ENCODE assay signal across 21 cellular contexts in genomic region chr3:133820889-133821675, GRCh38. TPM values are rescaled to one million over a fixed set of nuclear protein-coding genes. Genes with fewer than 3 reads are reported as not detected.
DNase-seq lines count a peak whose midpoint lies in the region; ATAC-seq and TF ChIP-seq lines count a peak whose summit lies in the region.
"Had no signal": no experiment of that assay in that cellular context is flagged by ENCODE, and none has a peak within 500 bp of the region (broad histone marks: within the 10 kb centered on the region; RNA-seq: fewer than 3 reads in every experiment).

No MANE protein-coding gene starts in this region.

- H3K27me3 ChIP-seq in CD4-positive, alpha-beta memory T cell (ENCODE audit: insufficient read depth, low read length), result no peaks in the 10 kb centered on the region
- H3K27me3 ChIP-seq in H9 (ENCODE audit: insufficient read depth, low read length) (no peaks in the 10 kb centered on the region), endodermal cell (ENCODE audit: control insufficient read depth, insufficient read depth, low read length, poor library complexity, severe bottlenecking) (no peaks in the 10 kb centered on the region), trophoblast cell (ENCODE audit: insufficient read depth, low read length) (no peaks in the 10 kb centered on the region)
- H3K27me3 ChIP-seq: heart right ventricle, spleen had no signal

- no peak overlapping the region for H2BK15ac ChIP-seq in H9 (ENCODE audit: low read depth, low read length)

- H3K9ac ChIP-seq in H9 (ENCODE audit: extremely low read depth, insufficient read length, low read length) (no peak overlapping the region), endodermal cell (ENCODE audit: extremely low read depth, low read length, poor library complexity, severe bottlenecking) (no peak overlapping the region), trophoblast cell (ENCODE audit: low read length) (peak overlapping the region; percentile 8)

- no peak overlapping the region for H2BK5ac ChIP-seq in H9 (ENCODE audit: insufficient read length, low read length)
- no peak overlapping the region for H2BK5ac ChIP-seq in trophoblast cell (ENCODE audit: low read depth, low read length, poor library complexity)

- no peak overlapping the region for H3K56ac ChIP-seq in H9 (ENCODE audit: insufficient read length, low read depth, low read length)

- peaks cover 57% of the 10 kb centered on the region for H3K36me3 ChIP-seq in CD4-positive, alpha-beta memory T cell (ENCODE audit: insufficient read depth, low read length)
- H3K36me3 ChIP-seq in endodermal cell (ENCODE audit: control insufficient read depth, insufficient read depth, low read length) (peaks cover 52% of the 10 kb centered on the region), trophoblast cell (ENCODE audit: control insufficient read depth in 1 of 2, insufficient read depth in 2 of 2, low read length in 2 of 2) (peaks cover 17 to 38% of the 10 kb centered on the region in 2 experiments)

- no peak overlapping the region for H3K27ac ChIP-seq in CD4-positive, alpha-beta memory T cell (ENCODE audit: low read depth, low read length)
- H3K27ac ChIP-seq in H9 (ENCODE audit: insufficient read length, low read depth, low read length) (no peak overlapping the region), endodermal cell (ENCODE audit: low read depth, low read length) (peak overlapping the region; percentile 58), trophoblast cell (ENCODE audit: low read depth, low read length) (no peak overlapping the region)
- H3K27ac ChIP-seq: spleen, thoracic aorta had no signal

- no peaks in the 10 kb centered on the region for H3K79me2 ChIP-seq in H9 (ENCODE audit: insufficient read depth, low read length)
- H3K79me2 ChIP-seq in trophoblast cell (ENCODE audit: control insufficient read depth, insufficient read depth, low read length, poor library complexity), result no peaks in the 10 kb centered on the region

- peaks cover 64 to 88% of the 10 kb centered on the region in 2 donors for H3K36me3 Mint-ChIP-seq in CD4-positive, alpha-beta memory T cell
- H3K36me3 Mint-ChIP-seq in H9 (ENCODE audit: insufficient read depth in 1 of 3, low read depth in 3 of 3) (peaks cover 34 to 73% (median 47%) of the 10 kb centered on the region in 3 experiments), endodermal cell (ENCODE audit: low read depth) (peaks cover 44% of the 10 kb centered on the region)

- H4K20me1 ChIP-seq in H9 (ENCODE audit: control insufficient read depth, insufficient read depth, insufficient read length), result no peaks in the 10 kb centered on the region

- H2AK5ac ChIP-seq in H9 (ENCODE audit: insufficient read length, low read length), result no peak overlapping the region
- H2AK5ac ChIP-seq in trophoblast cell (ENCODE audit: low read length), result no peak overlapping the region

- H3K9me3 Mint-ChIP-seq in CD4-positive, alpha-beta memory T cell, result no peaks in the 10 kb centered on the region
- H3K9me3 Mint-ChIP-seq in H9, result no peaks in the 10 kb centered on the region
- H3K9me3 Mint-ChIP-seq in endodermal cell, result no peaks in the 10 kb centered on the region
- H3K9me3 Mint-ChIP-seq: activated naive CD4-positive, alpha-beta T cell treated with anti-CD3 and anti-CD28 coated beads for 36 hours; CD8-positive, alpha-beta T cell; naive B cell had no signal

- H3K4me2 ChIP-seq in H9 (ENCODE audit: insufficient read depth, insufficient read length, low read length) (no peak overlapping the region), trophoblast cell (ENCODE audit: low read length) (no peak overlapping the region)

- no peak overlapping the region for H3K23ac ChIP-seq in H9 (ENCODE audit: insufficient read length, low read depth, low read length)
- H3K23ac ChIP-seq in trophoblast cell (ENCODE audit: low read length), result no peak overlapping the region

- no CpG with 5 or more reads among the region's 3 CpGs for WGBS in H9 (ENCODE audit: extremely low coverage, insufficient read length, low lambda C conversion rate)
- WGBS in endodermal cell (ENCODE audit: insufficient coverage in 1 of 2, insufficient read length in 1 of 2), 2 experiments, result 89 to 100% methylated on average over 3 of the region's 3 CpGs
- WGBS in trophoblast cell (ENCODE audit: extremely low coverage, insufficient coverage, insufficient read length), result no CpG with 5 or more reads among the region's 3 CpGs

- CTCF ChIA-PET in CD4-positive, alpha-beta memory T cell (lab: Charles Lee; ENCODE audit: partially characterized antibody), result interaction anchor here (1.3 to 1.4 kb wide), 2 partner anchors 102 to 652 kb away, joined by 3 read pairs; no protein-coding TSS in a partner anchor

- H3K4me1 Mint-ChIP-seq in CD4-positive, alpha-beta memory T cell, result peaks cover 0 to 4% (median 2%) of the 10 kb centered on the region in 4 donors
- H3K4me1 Mint-ChIP-seq in H9, result peaks cover 19 to 22% of the 10 kb centered on the region in 2 experiments
- no peaks in the 10 kb centered on the region for H3K4me1 Mint-ChIP-seq in endodermal cell

- no peak overlapping the region for H3K4me3 Mint-ChIP-seq in CD4-positive, alpha-beta memory T cell
- H3K4me3 Mint-ChIP-seq in H9 (0 out of 5 replicates have a peak overlapping the region, but pooled peaks of 1 of the 2 experiments have one; percentile 3), endodermal cell (no peak overlapping the region)
- H3K4me3 Mint-ChIP-seq: activated naive CD4-positive, alpha-beta T cell treated with anti-CD3 and anti-CD28 coated beads for 36 hours; CD8-positive, alpha-beta T cell; naive B cell had no signal

- H2BK120ac ChIP-seq in H9 (ENCODE audit: low read depth, low read length, poor library complexity, severe bottlenecking) (no peak overlapping the region), trophoblast cell (ENCODE audit: insufficient read depth, low read length, poor library complexity) (no peak overlapping the region)

- H3K27ac Mint-ChIP-seq in CD4-positive, alpha-beta memory T cell, result peak overlapping the region in 4 of 7 donors; percentile 5 to 85 (median 28)
- H3K27ac Mint-ChIP-seq in H9, result peak overlapping the region; percentile 21 to 89 (median 83); a peak in 4 of 7 replicates
- H3K27ac Mint-ChIP-seq in endodermal cell, result peak overlapping the region; percentile 12
- H3K27ac Mint-ChIP-seq: activated naive CD4-positive, alpha-beta T cell treated with anti-CD3 and anti-CD28 coated beads for 36 hours; CD8-positive, alpha-beta T cell had no signal

- POLR2A ChIA-PET in CD4-positive, alpha-beta memory T cell (lab: Charles Lee; ENCODE audit: partially characterized antibody), result no interaction called here

- H2BK20ac ChIP-seq in H9 (ENCODE audit: low read depth, low read length, poor library complexity, severe bottlenecking), result no peak overlapping the region

- no peaks in the 10 kb centered on the region for H3K9me3 ChIP-seq in CD4-positive, alpha-beta memory T cell (ENCODE audit: control insufficient read depth in 1 of 2, low read length in 2 of 2)
- H3K9me3 ChIP-seq in H9 (ENCODE audit: control insufficient read depth, low read depth, low read length) (no peaks in the 10 kb centered on the region), endodermal cell (ENCODE audit: control insufficient read depth, low read length) (no peaks in the 10 kb centered on the region), trophoblast cell (ENCODE audit: insufficient read depth, low read depth, low read length) (peaks cover 5% of the 10 kb centered on the region)
- H3K9me3 ChIP-seq: heart right ventricle, spleen, thoracic aorta had no signal

- H3K4ac ChIP-seq in H9 (ENCODE audit: low read depth, low read length) (no peak overlapping the region), trophoblast cell (ENCODE audit: low read depth, low read length) (no peak overlapping the region)

- no peaks in the 10 kb centered on the region for H3K27me3 Mint-ChIP-seq in CD4-positive, alpha-beta memory T cell
- no peaks in the 10 kb centered on the region for H3K27me3 Mint-ChIP-seq in H9 (ENCODE audit: low read depth)
- no peaks in the 10 kb centered on the region for H3K27me3 Mint-ChIP-seq in endodermal cell (ENCODE audit: insufficient read depth)
- H3K27me3 Mint-ChIP-seq: naive B cell had no signal

- no peaks in the 10 kb centered on the region for H3K79me1 ChIP-seq in H9 (ENCODE audit: insufficient read depth, low read depth, low read length, poor library complexity, severe bottlenecking)
- H3K79me1 ChIP-seq in trophoblast cell (ENCODE audit: low read length), result no peaks in the 10 kb centered on the region

- no peak overlapping the region for H3K4me3 ChIP-seq in CD4-positive, alpha-beta memory T cell (ENCODE audit: low read length in 2 of 2)
- no peak overlapping the region for H3K4me3 ChIP-seq in endodermal cell (ENCODE audit: low read length)
- no peak overlapping the region for H3K4me3 ChIP-seq in trophoblast cell (ENCODE audit: low read depth, low read length)
- H3K4me3 ChIP-seq: heart right ventricle, spleen, thoracic aorta had no signal

- ATAC-seq in HG02885 (IDR thresholded peaks at IDR 0.05; ENCODE audit: poor library complexity, unreplicated experiment), result no peak
- ATAC-seq: CD8-positive, alpha-beta T cell; stimulated activated naive CD8-positive, alpha-beta T cell treated with anti-CD3 and anti-CD28 coated beads, Interleukin-15, Interleukin-2, amounts not matched to agents 100 U/mL and 50 U/mL, for 24 hours had no signal

- H3K18ac ChIP-seq in H9 (ENCODE audit: insufficient read length, low read depth, low read length), result no peak overlapping the region
- H3K18ac ChIP-seq in trophoblast cell (ENCODE audit: low read length), result no peak overlapping the region

- H4K8ac ChIP-seq in H9 (replicated peaks; ENCODE audit: insufficient read length, low read depth, low read length) (no peak overlapping the region), trophoblast cell (ENCODE audit: low read depth, low read length) (no peak overlapping the region)

- H3K14ac ChIP-seq in H9 (ENCODE audit: insufficient read depth, low read length), result no peak overlapping the region
- no peak overlapping the region for H3K14ac ChIP-seq in trophoblast cell (ENCODE audit: low read length)

- H2AFZ ChIP-seq in H9 (ENCODE audit: low read length), result no peak overlapping the region
- no peak overlapping the region for H2AFZ ChIP-seq in trophoblast cell (ENCODE audit: insufficient read depth, low read length, poor library complexity)

- no peaks in the 10 kb centered on the region for H3K4me1 ChIP-seq in CD4-positive, alpha-beta memory T cell (ENCODE audit: insufficient read depth, low read length)
- H3K4me1 ChIP-seq in H9 (ENCODE audit: insufficient read depth, low read length) (no peaks in the 10 kb centered on the region; the same call in 1 of the 2 replicates), endodermal cell (ENCODE audit: control insufficient read depth, insufficient read depth, low read length) (peaks cover 2% of the 10 kb centered on the region), trophoblast cell (ENCODE audit: control insufficient read depth in 1 of 2, insufficient read depth in 2 of 2, low read length in 2 of 2) (peaks cover 0 to 2% of the 10 kb centered on the region in 2 experiments)

- no peak overlapping the region for H4K91ac ChIP-seq in H9 (ENCODE audit: insufficient read length, low read depth, low read length)
- no peak overlapping the region for H4K91ac ChIP-seq in trophoblast cell (ENCODE audit: low read depth, low read length)

- no peak overlapping the region for H3T11ph ChIP-seq in H9 (ENCODE audit: low read length)

- DNase-seq in CD4-positive, alpha-beta memory T cell, result no peak
- no peak for DNase-seq in H9
- DNase-seq in endodermal cell, result no peak
- DNase-seq in trophoblast cell, result no peak
- no peak for DNase-seq in NCI-H345 (lab: John Stamatoyannopoulos, UW)
- DNase-seq in COLO829 (ENCODE audit: low spot score), result no peak
- DNase-seq: activated CD4-positive, alpha-beta T cell treated with anti-CD3 and anti-CD28 coated beads for 4 hours; activated naive CD4-positive, alpha-beta T cell treated with anti-CD3 and anti-CD28 coated beads for 36 hours; CD8-positive, alpha-beta T cell; GF-D8; naive B cell; NCI-H1105; NCI-H2227 treated with DMSO at 0.1 percent for 48 hours; occipital lobe; retina; spleen; stimulated activated CD4-positive, alpha-beta T cell treated with anti-CD3 and anti-CD28 coated beads, Interleukin-4, amount 100 ng/mL, for 1 hour; stimulated activated naive CD8-positive, alpha-beta T cell treated with anti-CD3 and anti-CD28 coated beads, Interleukin-15, Interleukin-2, amounts not matched to agents 100 U/mL and 50 U/mL, for 24 hours had no signal

- intact Hi-C loops in CD4-positive, alpha-beta memory T cell (cut with micrococcal nuclease), result no loop called here

- H2BK12ac ChIP-seq in H9 (ENCODE audit: insufficient read length, low read depth, low read length) (no peak overlapping the region), trophoblast cell (ENCODE audit: low read length) (no peak overlapping the region)

- H4K12ac ChIP-seq in trophoblast cell (ENCODE audit: low read depth, low read length), result no peak overlapping the region

- TF ChIP-seq CTCF in H9 (conservative IDR thresholded peaks at IDR 0.05) (no peak), endodermal cell (conservative IDR thresholded peaks at IDR 0.05) (no peak)

- no peak overlapping the region for H4K5ac ChIP-seq in H9 (ENCODE audit: insufficient read length, low read depth, low read length)

- H3K23me2 ChIP-seq in H9 (ENCODE audit: insufficient read length, low read depth, low read length, poor library complexity, severe bottlenecking), result no peaks in the 10 kb centered on the region

RNA-seq across cellular contexts. Expression of gene SRPRB, which starts 15.5 kb away (rescaled TPM):
- 10 to 100 TPM; 45.6 to 49.8 TPM for total RNA-seq in CD4-positive, alpha-beta memory T cell
- polyA plus RNA-seq in CD4-positive, alpha-beta memory T cell, result 10 to 100 TPM; 55.1 to 57.4 TPM
- total RNA-seq in H9 (2021), result 53.7 and 54.8 TPM in 2 replicates
- 10 to 100 TPM; 26.1 to 33.6 TPM for total RNA-seq in endodermal cell
- 29.0 TPM for polyA plus RNA-seq in endodermal cell (2013, experiment 1 of 2)
- polyA plus RNA-seq in endodermal cell (2013, experiment 2 of 2), result 27.4 TPM
- 38.7 and 40.6 TPM in 2 replicates for polyA plus RNA-seq in trophoblast cell (2013)

Comparison
In these comparisons a context has a peak if more than half of its experiments do, and no peak if none do; other contexts are left out.
1. H3K27ac Mint-ChIP-seq: peak in every context shown above with its lines; median percentile 83 in H9; 28 in CD4-positive, alpha-beta memory T cell; 12 in endodermal cell.